In genomic region chr17:50150354-50151040, GRCh38 we compare ENCODE assay signal across 8 cellular contexts. TPM values are rescaled to one million over a fixed set of nuclear protein-coding genes. Genes with fewer than 3 reads are reported as not detected.
A peak's percentile ranks its signal among the peaks of the same experiment; 100 is the strongest.
DNase-seq lines count a peak whose midpoint lies in the region; ATAC-seq, FAIRE-seq and TF ChIP-seq lines count a peak whose summit lies in the region.

A gene with protein sequence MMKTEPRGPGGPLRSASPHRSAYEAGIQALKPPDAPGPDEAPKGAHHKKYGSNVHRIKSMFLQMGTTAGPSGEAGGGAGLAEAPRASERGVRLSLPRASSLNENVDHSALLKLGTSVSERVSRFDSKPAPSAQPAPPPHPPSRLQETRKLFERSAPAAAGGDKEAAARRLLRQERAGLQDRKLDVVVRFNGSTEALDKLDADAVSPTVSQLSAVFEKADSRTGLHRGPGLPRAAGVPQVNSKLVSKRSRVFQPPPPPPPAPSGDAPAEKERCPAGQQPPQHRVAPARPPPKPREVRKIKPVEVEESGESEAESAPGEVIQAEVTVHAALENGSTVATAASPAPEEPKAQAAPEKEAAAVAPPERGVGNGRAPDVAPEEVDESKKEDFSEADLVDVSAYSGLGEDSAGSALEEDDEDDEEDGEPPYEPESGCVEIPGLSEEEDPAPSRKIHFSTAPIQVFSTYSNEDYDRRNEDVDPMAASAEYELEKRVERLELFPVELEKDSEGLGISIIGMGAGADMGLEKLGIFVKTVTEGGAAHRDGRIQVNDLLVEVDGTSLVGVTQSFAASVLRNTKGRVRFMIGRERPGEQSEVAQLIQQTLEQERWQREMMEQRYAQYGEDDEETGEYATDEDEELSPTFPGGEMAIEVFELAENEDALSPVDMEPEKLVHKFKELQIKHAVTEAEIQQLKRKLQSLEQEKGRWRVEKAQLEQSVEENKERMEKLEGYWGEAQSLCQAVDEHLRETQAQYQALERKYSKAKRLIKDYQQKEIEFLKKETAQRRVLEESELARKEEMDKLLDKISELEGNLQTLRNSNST (minus strand): TSS chr17:50150677. CDS start chr17:50150513, 164 bp downstream.

- H3K36me3 Mint-ChIP-seq in activated CD4-positive, alpha-beta T cell treated with anti-CD3 and anti-CD28 coated beads for 36 hours (ENCODE audit: low read depth): peaks cover 18% of the 10 kb centered on the region

- POLR2A ChIA-PET in activated CD4-positive, alpha-beta T cell treated with anti-CD3 and anti-CD28 coated beads for 36 hours (lab: Charles Lee): no interaction called here

- H3K9me3 ChIP-seq in adipocyte (ENCODE audit: control insufficient read depth, low read length): no peaks in the 10 kb centered on the region
- H3K9me3 ChIP-seq in iPS DF 6.9 (ENCODE audit: control insufficient read depth, insufficient read depth, low read length): no peaks in the 10 kb centered on the region
- no peaks in the 10 kb centered on the region for H3K9me3 ChIP-seq in skeletal muscle tissue (ENCODE audit: control insufficient read depth in 3 of 3, low read length in 3 of 3)

- H3K9ac ChIP-seq in adipocyte (ENCODE audit: low read length) (peak within 1 kb of the TSS; percentile 97), skeletal muscle tissue (ENCODE audit: low read depth in 1 of 3, low read length in 3 of 3) (peak within 1 kb of the TSS; percentile 77 to 87 (median 82))

- no peak for DNase-seq in activated CD4-positive, alpha-beta T cell treated with anti-CD3 and anti-CD28 coated beads for 36 hours
- DNase-seq in activated CD4-positive, alpha-beta T cell treated with anti-CD3 and anti-CD28 coated beads for 48 hours: no peak
- DNase-seq in adipocyte (ENCODE audit: low read depth) (peak; percentile 43), iPS DF 6.9 (ENCODE audit: low read depth, low spot score) (no peak), ecto neural progenitor cell (ENCODE audit: low spot score) (no peak), NCI-H2171 (lab: John Stamatoyannopoulos, UW) (no peak), GM12892 (ENCODE audit: insufficient read length) (no peak)

- intact Hi-C loops in activated CD4-positive, alpha-beta T cell treated with anti-CD3 and anti-CD28 coated beads for 36 hours (cut with DNase I, micrococcal nuclease): loop anchor here (1.0 to 5.0 kb wide), 7 partner anchors 11 to 958 kb away; partner anchors contain the start of genes EME1 (in 1 of the 2), LUC7L3 (in 1 of the 2), MRPL27 (in 1 of the 2) and PDK2 (in 1 of the 2)

- H3K4me3 Mint-ChIP-seq in activated CD4-positive, alpha-beta T cell treated with anti-CD3 and anti-CD28 coated beads for 36 hours: peak within 1 kb of the TSS; percentile 90

- no peak for FAIRE-seq in GM12892 (lab: Jason Lieb, UNC)

- no CpG with 5 or more reads among the region's 69 CpGs for WGBS in iPS DF 6.9 (ENCODE audit: insufficient coverage, insufficient read length)

- CTCF ChIA-PET in activated CD4-positive, alpha-beta T cell treated with anti-CD3 and anti-CD28 coated beads for 36 hours (lab: Charles Lee): interaction anchor here (0.7 to 2.9 kb wide), 6 partner anchors 11 to 270 kb away, joined by 3 to 50 read pairs (median 7); partner anchors contain the start of gene TMEM92

- H3K27ac ChIP-seq in iPS DF 6.9 (ENCODE audit: low read length) (no peak within 1 kb of the TSS), skeletal muscle tissue (ENCODE audit: low read depth, low read length) (peak within 1 kb of the TSS; percentile 84)

- H3K4me1 ChIP-seq in adipocyte (ENCODE audit: control insufficient read depth, insufficient read depth, low read length) (peaks cover 60% of the 10 kb centered on the region), iPS DF 6.9 (ENCODE audit: control insufficient read depth, insufficient read depth, low read length) (peaks cover 5% of the 10 kb centered on the region), skeletal muscle tissue (ENCODE audit: control insufficient read depth in 3 of 3, insufficient read depth in 3 of 3, low read length in 3 of 3) (peaks cover 74 to 83% (median 75%) of the 10 kb centered on the region in 3 donors)

- peak; percentile 2 for ATAC-seq in activated CD4-positive, alpha-beta T cell treated with anti-CD3 and anti-CD28 coated beads for 36 hours

- H3K36me3 ChIP-seq in adipocyte (ENCODE audit: control insufficient read depth, insufficient read depth, low read length, severe bottlenecking): no peaks in the 10 kb centered on the region
- no peaks in the 10 kb centered on the region for H3K36me3 ChIP-seq in iPS DF 6.9 (ENCODE audit: control insufficient read depth, insufficient read depth, low read length)
- no peaks in the 10 kb centered on the region for H3K36me3 ChIP-seq in skeletal muscle tissue (ENCODE audit: control insufficient read depth in 3 of 3, insufficient read depth in 3 of 3, low read length in 3 of 3)

- H3K27ac Mint-ChIP-seq in activated CD4-positive, alpha-beta T cell treated with anti-CD3 and anti-CD28 coated beads for 36 hours: peak within 1 kb of the TSS; percentile 96

- TF ChIP-seq POLR2A in GM12892 (IDR thresholded peaks at IDR 0.05; ENCODE audit: low read depth, low read length): no peak

- no peaks in the 10 kb centered on the region for H3K27me3 Mint-ChIP-seq in activated CD4-positive, alpha-beta T cell treated with anti-CD3 and anti-CD28 coated beads for 36 hours

- no peaks in the 10 kb centered on the region for H3K9me3 Mint-ChIP-seq in activated CD4-positive, alpha-beta T cell treated with anti-CD3 and anti-CD28 coated beads for 36 hours (ENCODE audit: low read depth)

- no peaks in the 10 kb centered on the region for H3K27me3 ChIP-seq in adipocyte (replicated peaks; ENCODE audit: control insufficient read depth, insufficient read depth, low read length)
- H3K27me3 ChIP-seq in iPS DF 6.9 (ENCODE audit: control insufficient read depth, insufficient read depth, low read length): peaks cover 2% of the 10 kb centered on the region; the same call in 1 of the 2 replicates
- H3K27me3 ChIP-seq in skeletal muscle tissue (ENCODE audit: control insufficient read depth in 3 of 3, insufficient read depth in 3 of 3, low read length in 3 of 3): no peaks in the 10 kb centered on the region

- H3K4me3 ChIP-seq in adipocyte (ENCODE audit: low read length) (peak within 1 kb of the TSS; percentile 89), iPS DF 6.9 (ENCODE audit: low read length) (peak within 1 kb of the TSS; percentile 44; the same call in 1 of the 2 replicates), skeletal muscle tissue (ENCODE audit: low read length in 3 of 3) (peak within 1 kb of the TSS; percentile 77 to 84 (median 80))

- H3K4me1 Mint-ChIP-seq in activated CD4-positive, alpha-beta T cell treated with anti-CD3 and anti-CD28 coated beads for 36 hours: peaks cover 46% of the 10 kb centered on the region

RNA-seq across cellular contexts. Expression of the gene that starts here (rescaled TPM):
- 10 to 100 TPM; 61.1 to 64.0 TPM for total RNA-seq in activated CD4-positive, alpha-beta T cell treated with anti-CD3 and anti-CD28 coated beads for 36 hours
- 19.3 TPM for total RNA-seq in skeletal muscle tissue
- 32.1 TPM for polyA plus RNA-seq in GM12892 (2012; ENCODE audit: missing spikeins)
